9 cellular contexts compared by ENCODE assay signal in the genomic region with DNA sequence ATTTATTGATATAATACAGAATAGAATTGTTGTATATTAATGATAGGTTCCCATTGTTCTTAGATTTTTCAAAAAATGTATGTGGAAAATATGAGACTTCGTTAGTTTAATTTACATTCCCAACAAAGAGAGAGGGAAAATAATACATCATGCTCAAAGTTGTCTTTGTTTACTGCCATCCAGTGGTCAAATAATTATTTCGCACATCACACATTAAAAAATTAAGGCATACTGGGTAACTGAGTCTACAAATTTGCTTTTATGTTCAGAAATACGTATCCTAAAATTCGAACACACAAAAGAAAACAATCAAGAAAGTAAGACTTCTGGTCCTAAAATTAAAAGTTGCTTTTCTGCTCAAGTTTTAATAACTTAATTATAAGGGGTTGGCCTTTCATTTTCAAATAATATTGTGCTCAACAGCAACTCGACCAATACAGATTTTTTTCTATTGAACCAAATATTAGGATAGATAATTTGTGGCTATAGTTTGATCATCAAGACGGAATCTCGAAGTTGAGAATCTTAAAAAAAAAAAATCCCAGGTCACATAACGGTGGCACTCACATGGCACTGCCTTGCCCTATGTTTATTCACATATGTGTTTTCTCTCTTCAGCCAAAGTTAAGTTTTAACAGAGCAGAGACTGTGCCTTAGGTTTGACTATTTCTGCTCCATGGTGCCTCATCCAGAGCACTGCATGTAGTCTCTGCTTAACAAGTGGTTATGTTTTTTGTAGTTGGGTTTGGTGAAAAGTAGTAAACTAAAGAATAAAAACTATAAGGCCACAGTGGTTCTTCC. TPM values are rescaled to one million over a fixed set of nuclear protein-coding genes. Genes with fewer than 3 reads are reported as not detected.
DNase-seq lines count a peak whose midpoint lies in the region; ATAC-seq, FAIRE-seq and TF ChIP-seq lines count a peak whose summit lies in the region.
"Had no signal": no experiment of that assay in that cellular context is flagged by ENCODE, and none has a peak within 500 bp of the region (broad histone marks: within the 10 kb centered on the region; RNA-seq: fewer than 3 reads in every experiment).

No MANE protein-coding gene starts in this region.

- H3K36me3 ChIP-seq in GM12878 (ENCODE audit: control insufficient read depth in 2 of 2, insufficient read depth in 2 of 2, low read length in 1 of 2) = no peaks in the 10 kb centered on the region
- H3K36me3 ChIP-seq: ovary had no signal

- TF ChIP-seq EP300 in GM12878 (IDR thresholded peaks at IDR 0.05; ENCODE audit: borderline replicate concordance in 1 of 2, control insufficient read depth in 1 of 2, low read depth in 2 of 2, low read length in 2 of 2) = no peak

- ATAC-seq in GM12878 (no peak), HG02798 (IDR thresholded peaks at IDR 0.05; ENCODE audit: poor library complexity, unreplicated experiment) (no peak)

- 6% methylated on average over 8 of the region's 8 CpGs for WGBS in GM12878 (ENCODE audit: insufficient coverage, insufficient replicate concordance, low lambda C conversion rate, missing lambda C conversion rate)

- no peak overlapping the region for H3K27ac ChIP-seq in GM12878 (ENCODE audit: control insufficient read depth, insufficient read depth)
- H3K27ac ChIP-seq: ovary had no signal

- H3K27ac Mint-ChIP-seq in mesothelial cell of epicardium = no peak overlapping the region

- CTCF ChIA-PET in GM12878 (lab: Yijun Ruan, JAX) = interaction anchor here (0.6 to 2.3 kb wide), 4 partner anchors 38 to 470 kb away, joined by 3 to 10 read pairs (median 6); no protein-coding TSS in a partner anchor

- RAD21 ChIA-PET in GM12878 (lab: Charles Lee; ENCODE audit: unreplicated experiment) = interaction anchor here (0.6 kb wide), 1 partner anchor 278 kb away, joined by 3 read pairs; no protein-coding TSS in a partner anchor

- no peak overlapping the region for H3K4me2 ChIP-seq in GM12878 (ENCODE audit: control insufficient read depth, insufficient read depth)

- no peak overlapping the region for H2AFZ ChIP-seq in GM12878 (ENCODE audit: control insufficient read depth, low read depth, low read length)

- H3K27me3 Mint-ChIP-seq in mesothelial cell of epicardium (ENCODE audit: low read depth) = no peaks in the 10 kb centered on the region

- H3K4me1 Mint-ChIP-seq in mesothelial cell of epicardium = peaks cover 28% of the 10 kb centered on the region

- H3K9ac ChIP-seq in GM12878 (ENCODE audit: control insufficient read depth, insufficient read depth, low read length) = no peak overlapping the region

- no peak overlapping the region for H3K4me3 Mint-ChIP-seq in mesothelial cell of epicardium

- H3K4me1 ChIP-seq in GM12878 (ENCODE audit: control insufficient read depth, insufficient read depth, low read length) = no peaks in the 10 kb centered on the region

- BruUV-seq in GM12878 (replicated peaks; lab: Mats Ljungman, UMichigan) = no TSS peak

- peaks cover 9% of the 10 kb centered on the region for H3K9me3 Mint-ChIP-seq in mesothelial cell of epicardium

- peaks cover 3% of the 10 kb centered on the region for H3K36me3 Mint-ChIP-seq in mesothelial cell of epicardium

- SMC1A ChIA-PET in GM12878 (lab: Charles Lee; ENCODE audit: uncharacterized antibody, unreplicated experiment) = no interaction called here

- TF ChIP-seq POLR2A in GM12878 (IDR thresholded peaks at IDR 0.05; ENCODE audit: low read depth, low read length) = no peak

- no peaks in the 10 kb centered on the region for H3K79me2 ChIP-seq in GM12878 (ENCODE audit: control insufficient read depth, insufficient read depth, low read length)

- intact Hi-C loops in GM12878 (cut with micrococcal nuclease; ENCODE audit: unreplicated experiment) = loop anchor here (1.0 kb wide), 2 partner anchors 224 to 469 kb away; no protein-coding TSS in a partner anchor

- in situ Hi-C loops in GM12878 (cut with MboI) = loop anchor here (5.0 kb wide), 1 partner anchor 469 kb away; no protein-coding TSS in a partner anchor

- POLR2A ChIA-PET in GM12878 (lab: Charles Lee) = no interaction called here

- FAIRE-seq in GM12878 (lab: Jason Lieb, UNC) = no peak

- H3K4me3 ChIP-seq in GM12878 = no peak overlapping the region
- H3K4me3 ChIP-seq: ovary had no signal

- DNase-seq in EH (ENCODE audit: low read depth) = peak; percentile 33
- peak; percentile 32 for DNase-seq in HT-29 (ENCODE audit: low spot score)
- no peak for DNase-seq in GM12878 (ENCODE audit: low read depth, low spot score)
- peak; percentile 32 for DNase-seq in myocyte (ENCODE audit: low read depth)
- no peak for DNase-seq in dedifferentiated amniotic fluid mesenchymal stem cell (ENCODE audit: extremely low spot score)
- DNase-seq in mesothelial cell of epicardium (ENCODE audit: low spot score in 2 of 2, unreplicated experiment in 2 of 2) = no peak
- DNase-seq: activated CD8-positive, alpha-beta memory T cell treated with anti-CD3 and anti-CD28 coated beads, Interleukin-2, amount 50 U/mL, for 4 hours; ovary had no signal

- peak; percentile 16 to 45 (median 30); a peak in 3 of 6 replicates for TF ChIP-seq CTCF in GM12878 (IDR thresholded peaks at IDR 0.05 in 2 of 3, conservative IDR thresholded peaks at IDR 0.05 in 1 of 3; ENCODE audit: control insufficient read depth in 2 of 3, extremely low read depth in 1 of 3, insufficient read depth in 1 of 3, low read depth in 3 of 3, low read length in 3 of 3)
- TF ChIP-seq CTCF in mesothelial cell of epicardium (IDR thresholded peaks at IDR 0.05; ENCODE audit: unreplicated experiment) = no peak

- TF ChIP-seq RAD21 in GM12878 (IDR thresholded peaks at IDR 0.05; ENCODE audit: insufficient read depth, low read depth, low read length) = peak; percentile 52; the same call in 1 of the 2 replicates

- H3K9me3 ChIP-seq in GM12878 (replicated peaks; ENCODE audit: control insufficient read depth, insufficient read depth, low read length) = no peaks in the 10 kb centered on the region
- H3K9me3 ChIP-seq: ovary had no signal

- H3K27me3 ChIP-seq in GM12878 (replicated peaks in 1 of 2; ENCODE audit: control insufficient read depth in 2 of 2, insufficient read depth in 2 of 2, low read length in 1 of 2) = no peaks in the 10 kb centered on the region
- H3K27me3 ChIP-seq: ovary had no signal

- H4K20me1 ChIP-seq in GM12878 (ENCODE audit: control insufficient read depth, insufficient read depth) = no peaks in the 10 kb centered on the region

TF ChIP-seq in GM12878, 131 proteins besides CTCF, POLR2A, EP300 and RAD21:
- TF ChIP-seq, protein P1, sequence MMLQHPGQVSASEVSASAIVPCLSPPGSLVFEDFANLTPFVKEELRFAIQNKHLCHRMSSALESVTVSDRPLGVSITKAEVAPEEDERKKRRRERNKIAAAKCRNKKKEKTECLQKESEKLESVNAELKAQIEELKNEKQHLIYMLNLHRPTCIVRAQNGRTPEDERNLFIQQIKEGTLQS (IDR thresholded peaks at IDR 0.05; ENCODE audit: borderline replicate concordance, extremely low read depth, low read depth, low read length) = no peak
- TF ChIP-seq SMC3 (IDR thresholded peaks at IDR 0.05; ENCODE audit: borderline replicate concordance, low read length) = peak; percentile 61; the same call in 1 of the 2 replicates

RNA-seq across cellular contexts. Expression of a gene that starts 12.3 kb away (rescaled TPM):
- not detected in 2 replicates for total RNA-seq in HT-29 (2014; rRNA removed; shearing (Covaris generic))
- not detected in 2 replicates for total RNA-seq in GM12878 (2013; cell fraction: nucleolus; rRNA removed)
- not detected in 2 replicates for total RNA-seq in GM12878 (2014; rRNA removed)
- total RNA-seq in GM12878 (2014; rRNA removed; fragmentation: Illumina TruSeq; extraction: Trizol) = not detected in 2 replicates
- total RNA-seq in GM12878 (2021) = 0.08 and 0.13 TPM in 2 replicates
- polyA plus RNA-seq in GM12878 (2011; ENCODE audit: low read depth) = not detected
- 0.05 TPM in 1 of 2 replicates, not detected in the other for polyA plus RNA-seq in GM12878 (2011; rRNA removed)
- polyA plus RNA-seq in GM12878 (2011; cell fraction: cytosol; rRNA removed) = not detected in 2 replicates
- not detected in 2 replicates for polyA plus RNA-seq in GM12878 (2011; cell fraction: nucleus; rRNA removed)
- 0.04 and 0.05 TPM in 2 replicates for polyA plus RNA-seq in GM12878 (2012)
- polyA plus RNA-seq in GM12878 (2014; fragmentation: Illumina TruSeq; extraction: Trizol) = not detected in 2 replicates
- not detected for polyA plus RNA-seq in GM12878 (2014; fragmentation: Nextera tagmentation; extraction: Ambion mirVana)
- polyA plus RNA-seq in GM12878 (2014; rRNA removed) = not detected in 2 replicates
- polyA plus RNA-seq in GM12878 (2016; fragmentation: Nextera tagmentation; extraction: Ambion mirVana) = not detected
- not detected in 2 replicates for polyA minus RNA-seq in GM12878 (2011; rRNA and poly(A)+ RNA removed)
- polyA minus RNA-seq in GM12878 (2011; cell fraction: cytosol; rRNA and poly(A)+ RNA removed) = not detected in 2 replicates
- not detected in 2 replicates for polyA minus RNA-seq in GM12878 (2011; cell fraction: nucleus; rRNA and poly(A)+ RNA removed)
- 0.08 TPM in 1 of 2 replicates, not detected in the other for total RNA-seq in myocyte
- 0.11 TPM for polyA plus RNA-seq in myocyte (2012)
- 28.0 to 32.2 TPM (median 29.1 TPM) in 3 replicates for total RNA-seq in mesothelial cell of epicardium

Comparison
In these comparisons a context has a peak if more than half of its experiments do, and no peak if none do; other contexts are left out.
1. DNase-seq: peak in EH (single experiment), HT-29 (single experiment) and myocyte (single experiment); none in GM12878 (single experiment), dedifferentiated amniotic fluid mesenchymal stem cell (single experiment) and mesothelial cell of epicardium (0 of 2).
2. RNA of a gene that starts 12.3 kb away (total RNA-seq): 28.0 to 32.2 TPM in mesothelial cell of epicardium; 0.08 TPM in myocyte, not detected in HT-29 and 0.08 to 0.13 TPM in GM12878; every median in the first group is over 10 times any median in the second.